In genomic region chr3:32401541-32402052, GRCh38 we compare ENCODE assay signal across 8 cellular contexts. TPM values are rescaled to one million over a fixed set of nuclear protein-coding genes. Genes with fewer than 3 reads are reported as not detected.
DNase-seq lines count a peak whose midpoint lies in the region; ATAC-seq and TF ChIP-seq lines count a peak whose summit lies in the region.

No MANE protein-coding gene starts in this region.

- ATAC-seq in GM19397 (IDR thresholded peaks at IDR 0.05; ENCODE audit: unreplicated experiment): peak; percentile 77
- peak; percentile 41 for ATAC-seq in HG03558 (IDR thresholded peaks at IDR 0.05; ENCODE audit: extremely low read depth, unreplicated experiment)
- ATAC-seq in naive thymus-derived CD4-positive, alpha-beta T cell: peak; percentile 76

- H3K4me1 ChIP-seq in BLaER1 (peaks cover 83% of the 10 kb centered on the region), Peyer's patch (peaks cover 0 to 6% (median 3%) of the 10 kb centered on the region in 4 donors), suprapubic skin (peaks cover 53% of the 10 kb centered on the region)
- peaks cover 30 to 44% of the 10 kb centered on the region in 2 donors for H3K4me1 ChIP-seq in naive thymus-derived CD4-positive, alpha-beta T cell (ENCODE audit: control insufficient read depth in 2 of 2, insufficient read depth in 2 of 2, low read length in 2 of 2)

- no peaks in the 10 kb centered on the region for H3K9me3 Mint-ChIP-seq in naive thymus-derived CD4-positive, alpha-beta T cell

- CTCF ChIA-PET in naive thymus-derived CD4-positive, alpha-beta T cell (lab: Charles Lee): interaction anchor here (0.6 to 2.3 kb wide), 8 partner anchors 19 to 66 kb away, joined by 3 to 7 read pairs (median 4); no protein-coding TSS in a partner anchor

- TF ChIP-seq CTCF in Peyer's patch (IDR thresholded peaks at IDR 0.05) (no peak), fibroblast of the aortic adventitia (IDR thresholded peaks at IDR 0.05; ENCODE audit: insufficient read depth, low read length) (no peak), suprapubic skin (IDR thresholded peaks at IDR 0.05) (no peak)

- peak overlapping the region; percentile 90 for H3K4me2 ChIP-seq in BLaER1

- H3K4me3 Mint-ChIP-seq in naive thymus-derived CD4-positive, alpha-beta T cell: peak overlapping the region; percentile 83 to 96 (median 92)

- peaks cover 46 to 95% (median 78%) of the 10 kb centered on the region in 7 donors for H3K4me1 Mint-ChIP-seq in naive thymus-derived CD4-positive, alpha-beta T cell

- peaks cover 0 to 30% (median 17%) of the 10 kb centered on the region in 5 donors for H3K36me3 Mint-ChIP-seq in naive thymus-derived CD4-positive, alpha-beta T cell

- H3K9me3 ChIP-seq in BLaER1: no peaks in the 10 kb centered on the region
- no peaks in the 10 kb centered on the region for H3K9me3 ChIP-seq in Peyer's patch
- H3K9me3 ChIP-seq in naive thymus-derived CD4-positive, alpha-beta T cell (ENCODE audit: control insufficient read depth in 2 of 3, low read length in 3 of 3): no peaks in the 10 kb centered on the region
- no peaks in the 10 kb centered on the region for H3K9me3 ChIP-seq in suprapubic skin

- peaks cover 93% of the 10 kb centered on the region for H4K20me1 ChIP-seq in BLaER1

- TF ChIP-seq POLR2A in Peyer's patch (IDR thresholded peaks at IDR 0.05): no peak
- no peak for TF ChIP-seq POLR2A in suprapubic skin (IDR thresholded peaks at IDR 0.05)

- intact Hi-C loops in naive thymus-derived CD4-positive, alpha-beta T cell (cut with micrococcal nuclease): loop anchor here (1.0 to 5.0 kb wide), 8 partner anchors 8 to 289 kb away; no protein-coding TSS in a partner anchor

- H3K27me3 ChIP-seq in BLaER1 (no peaks in the 10 kb centered on the region), Peyer's patch (no peaks in the 10 kb centered on the region), suprapubic skin (no peaks in the 10 kb centered on the region)
- H3K27me3 ChIP-seq in naive thymus-derived CD4-positive, alpha-beta T cell (ENCODE audit: control insufficient read depth in 2 of 2, insufficient read depth in 2 of 2, low read length in 2 of 2): no peaks in the 10 kb centered on the region

- H3K27ac Mint-ChIP-seq in naive thymus-derived CD4-positive, alpha-beta T cell: peak overlapping the region; percentile 92 to 100 (median 99)

- peak overlapping the region; percentile 89 for H3K9ac ChIP-seq in BLaER1

- WGBS in suprapubic skin: 0% methylated on average over 13 of the region's 40 CpGs

- H3K36me3 ChIP-seq in BLaER1 (peaks cover 32% of the 10 kb centered on the region), Peyer's patch (no peaks in the 10 kb centered on the region), suprapubic skin (no peaks in the 10 kb centered on the region)
- no peaks in the 10 kb centered on the region for H3K36me3 ChIP-seq in naive thymus-derived CD4-positive, alpha-beta T cell (ENCODE audit: control insufficient read depth in 2 of 3, insufficient read depth in 3 of 3, low read length in 3 of 3)

- H3K27ac ChIP-seq in BLaER1 (peak overlapping the region; percentile 99), Peyer's patch (peak overlapping the region; percentile 77 to 97 (median 82)), suprapubic skin (peak overlapping the region; percentile 86)
- H3K27ac ChIP-seq in naive thymus-derived CD4-positive, alpha-beta T cell (ENCODE audit: low read depth, low read length): peak overlapping the region; percentile 87

- H3K27me3 Mint-ChIP-seq in naive thymus-derived CD4-positive, alpha-beta T cell: no peaks in the 10 kb centered on the region

- DNase-seq in Peyer's patch (peak; percentile 79 to 92 (median 89)), fibroblast of the aortic adventitia (ENCODE audit: low read depth) (peak; percentile 72), suprapubic skin (ENCODE audit: low spot score in 2 of 2) (peak in 1 of 2 donors; percentile 81)
- peak; percentile 84 for DNase-seq in activated effector memory CD4-positive, alpha-beta T cell treated with anti-CD3 and anti-CD28 coated beads, Interleukin-2, amount 50 U/mL, for 16 hours
- peak in 8 of 9 donors; percentile 45 to 71 (median 64) for DNase-seq in naive thymus-derived CD4-positive, alpha-beta T cell

- TF ChIP-seq EP300 in suprapubic skin (IDR thresholded peaks at IDR 0.05): no peak

- peak overlapping the region; percentile 64 for H3K4me3 ChIP-seq in BLaER1
- H3K4me3 ChIP-seq in Peyer's patch: peak overlapping the region; percentile 46 to 53 (median 50)
- H3K4me3 ChIP-seq in fibroblast of the aortic adventitia (ENCODE audit: low read depth, low read length): peak overlapping the region; percentile 53
- peak overlapping the region; percentile 63 for H3K4me3 ChIP-seq in naive thymus-derived CD4-positive, alpha-beta T cell (ENCODE audit: low read length)
- peak overlapping the region; percentile 55 for H3K4me3 ChIP-seq in suprapubic skin

- POLR2A ChIA-PET in naive thymus-derived CD4-positive, alpha-beta T cell (lab: Charles Lee): interaction anchor here (1.2 to 8.6 kb wide), 12 partner anchors 8 to 66 kb away, joined by 4 to 88 read pairs (median 8); partner anchors contain the start of gene CMTM7

RNA-seq across cellular contexts. Expression of gene CMTM7, which starts 9.9 kb away (rescaled TPM):
- total RNA-seq in Peyer's patch (10 to 100 TPM in 2 of 4 donors, 1 to 10 TPM in 2; 5.7 to 41.3 (median 10.5) TPM), fibroblast of the aortic adventitia (ENCODE audit: low replicate concordance) (4.2 and 10.1 TPM in 2 replicates), suprapubic skin (10 to 100 TPM in 2 of 4 donors, 1 to 10 TPM in 2; 7.5 to 14.7 (median 10.9) TPM)
- 10 to 100 TPM; 38.6 to 60.1 (median 49.5) TPM for total RNA-seq in naive thymus-derived CD4-positive, alpha-beta T cell
- polyA plus RNA-seq in naive thymus-derived CD4-positive, alpha-beta T cell: 100 to 1,000 TPM in 1 of 2 donors, 10 to 100 TPM in 1; 87.7 to 157 TPM
